8 cellular contexts compared by ENCODE assay signal in genomic region chr5:90802695-90803317, GRCh38.
DNase-seq lines count a peak whose midpoint lies in the region; ATAC-seq and TF ChIP-seq lines count a peak whose summit lies in the region.

No MANE protein-coding gene starts in this region.

- 20 to 23% (median 23%) methylated on average over 5 of the region's 5 CpGs for WGBS in stomach, 5 donors

- TF ChIP-seq CTCF in natural killer cell (IDR thresholded peaks at IDR 0.05) (peak; percentile 64), SU-DHL-6 (IDR thresholded peaks at IDR 0.05; ENCODE audit: insufficient read depth, low read length, poor library complexity, severe bottlenecking) (peak; percentile 40), stomach (IDR thresholded peaks at IDR 0.05) (peak in 5 of 7 experiments; percentile 10 to 62 (median 56))

- no peak for DNase-seq in natural killer cell
- no peak for DNase-seq in natural killer cell treated with Interleukin-12 subunit alpha and Interleukin-12 subunit beta and Interleukin-15 and Interleukin-18, amount 100 ng/mL, for 72 hours (ENCODE audit: low spot score)
- peak; percentile 29 for DNase-seq in HuH-7.5 (ENCODE audit: low spot score)
- peak; percentile 10 for DNase-seq in germinal center (ENCODE audit: low spot score)
- peak; percentile 31 for DNase-seq in stomach

- H4K20me1 ChIP-seq in SU-DHL-6 (ENCODE audit: low read depth, low read length): no peaks in the 10 kb centered on the region

- peak in 1 of 3 donors; percentile 66 for ATAC-seq in natural killer cell
- ATAC-seq in natural killer cell treated with Interleukin-12 subunit alpha and Interleukin-12 subunit beta and Interleukin-15 and Interleukin-18, amount 100 ng/mL, for 72 hours: no peak
- ATAC-seq in GM21528 (IDR thresholded peaks at IDR 0.05; ENCODE audit: low FRiP score, unreplicated experiment): peak; percentile 74
- no peak for ATAC-seq in GM19397 (IDR thresholded peaks at IDR 0.05; ENCODE audit: unreplicated experiment)

- H3K9ac ChIP-seq in SU-DHL-6 (ENCODE audit: low read length): no peak overlapping the region

- H2AFZ ChIP-seq in SU-DHL-6 (ENCODE audit: low read depth, low read length, severe bottlenecking): no peak overlapping the region

- H3K27me3 ChIP-seq in SU-DHL-6 (ENCODE audit: low read length): no peaks in the 10 kb centered on the region
- peaks cover 0 to 5% (median 0%) of the 10 kb centered on the region in 3 donors for H3K27me3 ChIP-seq in stomach

- no peaks in the 10 kb centered on the region for H3F3A ChIP-seq in SU-DHL-6 (ENCODE audit: insufficient read depth)

- H3K79me2 ChIP-seq in SU-DHL-6 (ENCODE audit: insufficient read depth, low read length): no peaks in the 10 kb centered on the region

- no peaks in the 10 kb centered on the region for H3K36me3 ChIP-seq in SU-DHL-6 (ENCODE audit: low read length)
- H3K36me3 ChIP-seq in stomach: no peaks in the 10 kb centered on the region

- H3K4me1 Mint-ChIP-seq in natural killer cell: no peaks in the 10 kb centered on the region
- no peaks in the 10 kb centered on the region for H3K4me1 Mint-ChIP-seq in natural killer cell treated with Interleukin-12 subunit alpha and Interleukin-12 subunit beta and Interleukin-15 and Interleukin-18, amount 100 ng/mL, for 72 hours (ENCODE audit: low read depth in 2 of 2)

- H3K27me3 Mint-ChIP-seq in natural killer cell (ENCODE audit: low read depth in 2 of 2): peaks cover 0 to under 1% of the 10 kb centered on the region in 2 donors
- H3K27me3 Mint-ChIP-seq in natural killer cell treated with Interleukin-12 subunit alpha and Interleukin-12 subunit beta and Interleukin-15 and Interleukin-18, amount 100 ng/mL, for 72 hours: peaks cover under 1 to 3% of the 10 kb centered on the region in 2 donors

- intact Hi-C loops in natural killer cell (cut with micrococcal nuclease) (no loop called here), stomach (cut with DNase I; ENCODE audit: low total_unique reads) (no loop called here)

- H3K9me3 Mint-ChIP-seq in natural killer cell: peaks cover 0 to 2% of the 10 kb centered on the region in 2 donors
- peaks cover 2% of the 10 kb centered on the region for H3K9me3 Mint-ChIP-seq in natural killer cell treated with Interleukin-12 subunit alpha and Interleukin-12 subunit beta and Interleukin-15 and Interleukin-18, amount 100 ng/mL, for 72 hours

- peaks cover 0 to 12% (median 4%) of the 10 kb centered on the region in 4 donors for H3K4me1 ChIP-seq in stomach

- H3K27ac ChIP-seq in SU-DHL-6 (ENCODE audit: low read depth, low read length): no peak overlapping the region
- H3K27ac ChIP-seq in stomach: no peak overlapping the region

- H3K9me2 ChIP-seq in SU-DHL-6 (replicated peaks; ENCODE audit: insufficient read depth, low read length): no peaks in the 10 kb centered on the region

- no peak for TF ChIP-seq EP300 in stomach (IDR thresholded peaks at IDR 0.05)

- H3K9me3 ChIP-seq in SU-DHL-6 (ENCODE audit: insufficient read depth, low read length) (no peaks in the 10 kb centered on the region), stomach (peaks cover 0 to 23% (median 6%) of the 10 kb centered on the region in 4 donors)

- no peak for TF ChIP-seq POLR2A in stomach (IDR thresholded peaks at IDR 0.05)

- no peak overlapping the region for H3K4me3 ChIP-seq in SU-DHL-6 (ENCODE audit: insufficient read depth, low read length, poor library complexity, severe bottlenecking)
- no peak overlapping the region for H3K4me3 ChIP-seq in stomach

- no peak overlapping the region for H3K27ac Mint-ChIP-seq in natural killer cell
- no peak overlapping the region for H3K27ac Mint-ChIP-seq in natural killer cell treated with Interleukin-12 subunit alpha and Interleukin-12 subunit beta and Interleukin-15 and Interleukin-18, amount 100 ng/mL, for 72 hours

- no peaks in the 10 kb centered on the region for H3K36me3 Mint-ChIP-seq in natural killer cell
- peaks cover 2% of the 10 kb centered on the region for H3K36me3 Mint-ChIP-seq in natural killer cell treated with Interleukin-12 subunit alpha and Interleukin-12 subunit beta and Interleukin-15 and Interleukin-18, amount 100 ng/mL, for 72 hours

- H3K4me3 Mint-ChIP-seq in natural killer cell: no peak overlapping the region
- no peak overlapping the region for H3K4me3 Mint-ChIP-seq in natural killer cell treated with Interleukin-12 subunit alpha and Interleukin-12 subunit beta and Interleukin-15 and Interleukin-18, amount 100 ng/mL, for 72 hours

- no peak overlapping the region for H3K4me2 ChIP-seq in SU-DHL-6 (ENCODE audit: low read depth, low read length, poor library complexity, severe bottlenecking)

Comparison
In these comparisons a context has a peak if more than half of its experiments do, and no peak if none do; other contexts are left out.
1. DNase-seq: peak in HuH-7.5 (single experiment), germinal center (single experiment) and stomach (single experiment); none in natural killer cell (single experiment) and natural killer cell treated with Interleukin-12 subunit alpha and Interleukin-12 subunit beta and Interleukin-15 and Interleukin-18, amount 100 ng/mL, for 72 hours (single experiment).
2. Peak in every context shown above with its lines, with median percentiles within 50 percentile points of each other: CTCF ChIP-seq.